In genomic region chr6:71386215-71386614, GRCh38 we compare ENCODE assay signal across 13 cellular contexts.
"Had no signal": no experiment of that assay in that cellular context is flagged by ENCODE, and none has a peak within 500 bp of the region (broad histone marks: within the 10 kb centered on the region; RNA-seq: fewer than 3 reads in every experiment).

No MANE protein-coding gene starts in this region.

- H3K36me3 ChIP-seq: cardiac muscle cell had no signal

- H3K4me3 ChIP-seq: cardiac muscle cell, gastroesophageal sphincter, skin epidermis, tibial nerve had no signal

- FAIRE-seq: colon had no signal

- H3K36me3 Mint-ChIP-seq: activated naive CD8-positive, alpha-beta T cell treated with anti-CD3 and anti-CD28 coated beads for 36 hours; stimulated activated effector memory CD8-positive, alpha-beta T cell treated with anti-CD3 and anti-CD28 coated beads, Interleukin-12 subunit alpha, Interleukin-12 subunit beta, amount 100 ng/mL, for 72 hours had no signal

- DNase-seq: activated CD4-positive, alpha-beta T cell treated with anti-CD3 and anti-CD28 coated beads, Interleukin-2, amount 50 U/mL, for 4 hours; activated effector memory CD4-positive, alpha-beta T cell treated with Interleukin-2 at 50 U/mL for 16 hours; activated naive CD8-positive, alpha-beta T cell treated with anti-CD3 and anti-CD28 coated beads for 36 hours; activated T-cell treated with anti-CD3 and anti-CD28 coated beads, Interleukin-2, amount 50 U/mL, for 1 hour; anterior cingulate cortex; left ventricle myocardium superior; retina had no signal

- H3K4me3 Mint-ChIP-seq: activated naive CD8-positive, alpha-beta T cell treated with anti-CD3 and anti-CD28 coated beads for 36 hours; stimulated activated effector memory CD8-positive, alpha-beta T cell treated with anti-CD3 and anti-CD28 coated beads, Interleukin-12 subunit alpha, Interleukin-12 subunit beta, amount 100 ng/mL, for 72 hours had no signal

- H3K27me3 ChIP-seq: cardiac muscle cell, gastroesophageal sphincter, tibial nerve had no signal

- H3K9me3 Mint-ChIP-seq: activated naive CD8-positive, alpha-beta T cell treated with anti-CD3 and anti-CD28 coated beads for 36 hours; stimulated activated effector memory CD8-positive, alpha-beta T cell treated with anti-CD3 and anti-CD28 coated beads, Interleukin-12 subunit alpha, Interleukin-12 subunit beta, amount 100 ng/mL, for 72 hours had no signal

- H3K4me1 Mint-ChIP-seq: activated naive CD8-positive, alpha-beta T cell treated with anti-CD3 and anti-CD28 coated beads for 36 hours; stimulated activated effector memory CD8-positive, alpha-beta T cell treated with anti-CD3 and anti-CD28 coated beads, Interleukin-12 subunit alpha, Interleukin-12 subunit beta, amount 100 ng/mL, for 72 hours had no signal

- H3K27ac Mint-ChIP-seq: activated naive CD8-positive, alpha-beta T cell treated with anti-CD3 and anti-CD28 coated beads for 36 hours; stimulated activated effector memory CD8-positive, alpha-beta T cell treated with anti-CD3 and anti-CD28 coated beads, Interleukin-12 subunit alpha, Interleukin-12 subunit beta, amount 100 ng/mL, for 72 hours had no signal

- H3K27ac ChIP-seq: cardiac muscle cell, skin epidermis, tibial nerve had no signal

- H3K9me3 ChIP-seq: gastroesophageal sphincter, tibial nerve had no signal
